In the genomic region with DNA sequence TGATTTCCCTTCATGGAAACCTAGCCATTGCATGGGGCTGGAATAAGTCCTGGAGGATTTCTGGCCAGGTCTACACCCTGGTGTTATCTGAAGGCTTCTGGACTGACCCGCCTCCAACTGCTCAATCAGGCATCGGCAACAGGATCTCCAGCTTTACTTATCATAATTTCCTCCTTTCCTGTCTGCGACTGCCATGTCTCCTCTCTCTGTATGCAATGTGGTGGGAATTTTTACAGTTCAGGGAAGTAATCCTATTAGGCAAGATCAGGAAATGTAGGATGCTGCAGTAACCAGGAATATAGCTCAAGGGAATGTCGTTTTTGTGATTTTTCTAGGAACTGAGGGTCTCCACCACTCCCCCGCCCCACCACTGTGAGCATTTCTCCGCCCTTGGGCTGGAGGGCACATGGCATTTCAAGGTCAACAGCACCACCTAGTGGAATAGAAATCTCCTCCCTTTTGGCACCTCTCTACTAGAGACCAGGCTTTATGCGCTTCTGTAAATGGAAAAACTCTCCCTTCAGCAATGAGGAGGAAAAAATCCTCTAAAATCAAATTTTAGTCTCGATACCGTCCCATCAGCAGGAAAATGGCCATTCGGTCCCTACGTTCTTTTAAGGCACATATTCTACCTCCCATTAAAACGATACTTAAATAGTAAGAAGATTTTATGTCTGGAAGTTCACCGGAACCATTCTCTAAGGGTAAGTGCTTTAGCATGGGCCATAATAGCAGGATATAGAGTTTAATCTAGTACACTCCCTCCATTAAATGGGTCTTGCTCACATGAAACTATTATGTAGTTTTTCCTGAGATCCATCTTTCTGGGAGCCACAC, we compare ENCODE assay signal across 7 cellular contexts.
A peak's percentile ranks its signal among the peaks of the same experiment; 100 is the strongest.
DNase-seq lines count a peak whose midpoint lies in the region; ATAC-seq and TF ChIP-seq lines count a peak whose summit lies in the region.

No MANE protein-coding gene starts in this region.

- H3K4me3 ChIP-seq in GM06990 (replicated peaks; ENCODE audit: low read depth, low read length) (no peak overlapping the region), left ventricle myocardium inferior (peak overlapping the region; percentile 24)

- no peaks in the 10 kb centered on the region for H3K27me3 ChIP-seq in GM06990 (replicated peaks; ENCODE audit: control insufficient read depth, insufficient read depth, low read length)
- H3K27me3 ChIP-seq in left ventricle myocardium inferior (ENCODE audit: low read depth), result no peaks in the 10 kb centered on the region

- H3K36me3 ChIP-seq in GM06990 (ENCODE audit: control insufficient read depth, insufficient read depth, low read length) (no peaks in the 10 kb centered on the region), left ventricle myocardium inferior (no peaks in the 10 kb centered on the region)

- no peaks in the 10 kb centered on the region for H3K4me1 ChIP-seq in left ventricle myocardium inferior

- no peak overlapping the region for H3K27ac ChIP-seq in left ventricle myocardium inferior (replicated peaks)

- peak; percentile 70 for TF ChIP-seq CTCF in GM06990 (IDR thresholded peaks at IDR 0.05; ENCODE audit: insufficient read depth, low read length, poor library complexity, severe bottlenecking)
- peak; percentile 82 for TF ChIP-seq CTCF in left ventricle myocardium inferior (IDR thresholded peaks at IDR 0.05; ENCODE audit: borderline replicate concordance)

- no peak for DNase-seq in GM06990 (ENCODE audit: extremely low read depth, insufficient read length)
- peak; percentile 19 for DNase-seq in HuH-7.5 (ENCODE audit: low spot score)
- peak; percentile 59 for DNase-seq in RKO (ENCODE audit: low spot score)
- DNase-seq in activated naive CD8-positive, alpha-beta T cell treated with anti-CD3 and anti-CD28 coated beads, Interleukin-2, amount 50 U/mL, for 16 hours (ENCODE audit: low read depth, low spot score), result peak; percentile 4
- DNase-seq in left ventricle myocardium inferior, result no peak
- peak; percentile 19 for DNase-seq in renal cortical epithelial cell (ENCODE audit: low read depth)

- intact Hi-C loops in left ventricle myocardium inferior (cut with micrococcal nuclease), result loop anchor here (10.0 kb wide), 3 partner anchors 232 to 612 kb away; no protein-coding TSS in a partner anchor

- ATAC-seq in GM21529 (IDR thresholded peaks at IDR 0.05; ENCODE audit: unreplicated experiment), result peak; percentile 85

- H3K9me3 ChIP-seq in left ventricle myocardium inferior (replicated peaks), result no peaks in the 10 kb centered on the region

Comparison
In these comparisons a context has a peak if more than half of its experiments do, and no peak if none do; other contexts are left out.
1. DNase-seq: peak in HuH-7.5 (single experiment), RKO (single experiment), activated naive CD8-positive, alpha-beta T cell treated with anti-CD3 and anti-CD28 coated beads, Interleukin-2, amount 50 U/mL, for 16 hours (single experiment) and renal cortical epithelial cell (single experiment); none in GM06990 (single experiment) and left ventricle myocardium inferior (single experiment).